Comparison of ENCODE assay signal across 10 cellular contexts in the genomic region with DNA sequence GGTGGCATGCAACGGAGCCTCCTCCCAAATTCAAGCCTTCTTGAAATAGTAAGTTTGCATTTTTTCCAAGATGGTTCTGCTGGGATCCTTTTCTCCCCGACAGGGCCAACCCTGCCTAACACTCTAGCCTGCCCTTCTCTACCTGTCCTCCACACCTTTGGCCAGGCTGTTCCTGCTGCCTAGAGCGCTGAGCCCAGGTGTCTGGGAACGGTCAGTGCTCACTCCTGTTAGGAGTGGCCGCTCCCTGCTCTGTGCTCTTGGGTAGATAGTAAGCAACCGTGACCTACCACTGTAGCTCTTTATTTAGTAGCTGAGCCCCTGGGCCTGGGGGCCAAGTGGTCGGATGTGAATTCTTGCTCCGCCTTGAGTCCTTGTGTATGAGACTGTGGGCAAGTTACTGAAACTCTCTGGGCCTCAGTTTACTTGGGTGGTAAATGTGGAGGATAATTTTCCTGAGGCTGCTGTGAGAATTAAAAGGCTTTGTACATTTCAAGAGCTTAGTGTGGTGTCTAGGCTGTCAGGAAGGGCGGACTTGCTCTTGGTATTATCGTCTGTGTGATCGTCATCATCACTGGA. TPM values are rescaled to one million over a fixed set of nuclear protein-coding genes. Genes with fewer than 3 reads are reported as not detected.
DNase-seq lines count a peak whose midpoint lies in the region; ATAC-seq and TF ChIP-seq lines count a peak whose summit lies in the region.
"Had no signal": no experiment of that assay in that cellular context is flagged by ENCODE, and none has a peak within 500 bp of the region (broad histone marks: within the 10 kb centered on the region; RNA-seq: fewer than 3 reads in every experiment).

No MANE protein-coding gene starts in this region.

- peaks cover 82% of the 10 kb centered on the region for H3K79me2 ChIP-seq in GM23338 (replicated peaks; ENCODE audit: insufficient read depth)

- no peak for ATAC-seq in GM23338
- no peak for ATAC-seq in stimulated activated memory B cell treated with anti-CD40 and anti-IgM and Interleukin-4, amounts not matched to agents 10 μg/mL and 1 μg/mL and 100 μg/mL, for 72 hours
- ATAC-seq in SK-N-SH treated with all-trans-retinoic acid at 6 μM for 48 hours: no peak

- H3K9me3 ChIP-seq in Peyer's patch: no peaks in the 10 kb centered on the region

- TF ChIP-seq CTCF in GM23338 (conservative IDR thresholded peaks at IDR 0.05; ENCODE audit: low read depth in 2 of 2) (no peak), Peyer's patch (IDR thresholded peaks at IDR 0.05) (no peak)

- no peaks in the 10 kb centered on the region for H3K36me3 ChIP-seq in GM23338 (ENCODE audit: insufficient read depth)
- no peaks in the 10 kb centered on the region for H3K36me3 ChIP-seq in Peyer's patch

- H2AFZ ChIP-seq in GM23338: no peak overlapping the region
- H2AFZ ChIP-seq: GM23248 had no signal

- H3K4me2 ChIP-seq in GM23338: peak overlapping the region; percentile 74; the same call in 1 of the 2 replicates

- TF ChIP-seq POLR2A in Peyer's patch (IDR thresholded peaks at IDR 0.05): no peak

- H3K27ac ChIP-seq in GM23338 (ENCODE audit: low read depth): peak overlapping the region; percentile 91
- H3K27ac ChIP-seq in Peyer's patch: peak overlapping the region; percentile 61 to 86 (median 78)
- H3K27ac ChIP-seq: GM23248 had no signal

- H3K4me1 ChIP-seq in GM23338 (ENCODE audit: insufficient read depth) (peaks cover 54% of the 10 kb centered on the region), Peyer's patch (peaks cover 10 to 67% (median 35%) of the 10 kb centered on the region in 4 donors)

- H3K4me3 ChIP-seq in GM23338 (no peak overlapping the region; the same call in 1 of the 2 replicates), Peyer's patch (peak overlapping the region in 1 of 4 donors; percentile 10)
- H3K4me3 ChIP-seq: GM23248 had no signal

- peaks cover 14% of the 10 kb centered on the region for H3K36me3 Mint-ChIP-seq in GM23338 (ENCODE audit: low read depth)
- no peaks in the 10 kb centered on the region for H3K36me3 Mint-ChIP-seq in immature natural killer cell
- H3K36me3 Mint-ChIP-seq in stimulated activated memory B cell treated with anti-CD40 and anti-IgM and Interleukin-4, amounts not matched to agents 10 μg/mL and 1 μg/mL and 100 μg/mL, for 72 hours: no peaks in the 10 kb centered on the region

- H3K9me3 Mint-ChIP-seq in GM23338 (peaks cover 6% of the 10 kb centered on the region), immature natural killer cell (no peaks in the 10 kb centered on the region)
- no peaks in the 10 kb centered on the region for H3K9me3 Mint-ChIP-seq in stimulated activated memory B cell treated with anti-CD40 and anti-IgM and Interleukin-4, amounts not matched to agents 10 μg/mL and 1 μg/mL and 100 μg/mL, for 72 hours

- DNase-seq in GM23338 (ENCODE audit: low spot score) (no peak), Peyer's patch (no peak), immature natural killer cell (no peak), NCI-H526 treated with DMSO at 0.1 percent for 48 hours (lab: John Stamatoyannopoulos, UW) (no peak), Ammon's horn (ENCODE audit: low spot score) (no peak)
- DNase-seq: nephron progenitor cell had no signal

- H3K27ac Mint-ChIP-seq in GM23338 (peak overlapping the region; percentile 40; the same call in 1 of the 2 replicates), immature natural killer cell (peak overlapping the region; percentile 96 to 99 (median 98))
- H3K27ac Mint-ChIP-seq in stimulated activated memory B cell treated with anti-CD40 and anti-IgM and Interleukin-4, amounts not matched to agents 10 μg/mL and 1 μg/mL and 100 μg/mL, for 72 hours: peak overlapping the region; percentile 78
- H3K27ac Mint-ChIP-seq: nephron progenitor cell had no signal

- no peaks in the 10 kb centered on the region for H3K27me3 ChIP-seq in GM23338 (ENCODE audit: insufficient read depth)
- no peaks in the 10 kb centered on the region for H3K27me3 ChIP-seq in Peyer's patch

- H3K4me1 Mint-ChIP-seq in GM23338 (peaks cover 66% of the 10 kb centered on the region), immature natural killer cell (peaks cover 98 to 99% of the 10 kb centered on the region in 2 donors)
- peaks cover 71% of the 10 kb centered on the region for H3K4me1 Mint-ChIP-seq in stimulated activated memory B cell treated with anti-CD40 and anti-IgM and Interleukin-4, amounts not matched to agents 10 μg/mL and 1 μg/mL and 100 μg/mL, for 72 hours

- H3K9me2 ChIP-seq in GM23338 (ENCODE audit: insufficient read depth): no peaks in the 10 kb centered on the region

- H3K27me3 Mint-ChIP-seq in GM23338 (ENCODE audit: insufficient read depth, low read depth, poor library complexity): peaks cover 20% of the 10 kb centered on the region
- peaks cover 39 to 48% (median 46%) of the 10 kb centered on the region in 3 donors for H3K27me3 Mint-ChIP-seq in immature natural killer cell (ENCODE audit: low read depth in 3 of 3)
- H3K27me3 Mint-ChIP-seq in stimulated activated memory B cell treated with anti-CD40 and anti-IgM and Interleukin-4, amounts not matched to agents 10 μg/mL and 1 μg/mL and 100 μg/mL, for 72 hours: no peaks in the 10 kb centered on the region

- peaks cover 36% of the 10 kb centered on the region for H3F3A ChIP-seq in GM23338 (replicated peaks; ENCODE audit: low read depth)

- H3K4me3 Mint-ChIP-seq in GM23338: peak overlapping the region; percentile 41; the same call in 2 of the 3 replicates
- peak overlapping the region; percentile 90 to 95 (median 94) for H3K4me3 Mint-ChIP-seq in immature natural killer cell
- H3K4me3 Mint-ChIP-seq in stimulated activated memory B cell treated with anti-CD40 and anti-IgM and Interleukin-4, amounts not matched to agents 10 μg/mL and 1 μg/mL and 100 μg/mL, for 72 hours: peak overlapping the region; percentile 38
- H3K4me3 Mint-ChIP-seq: activated naive CD4-positive, alpha-beta T cell treated with anti-CD3 and anti-CD28 coated beads for 36 hours; nephron progenitor cell had no signal

- H4K20me1 ChIP-seq in GM23338 (replicated peaks; ENCODE audit: insufficient read depth): no peaks in the 10 kb centered on the region

TF ChIP-seq in SK-N-SH treated with all-trans-retinoic acid at 6 μM for 48 hours, 23 proteins besides CTCF, POLR2A, EP300 and RAD21:
- TF ChIP-seq ZNF565 (CRISPR knock-in tag; conservative IDR thresholded peaks at IDR 0.05; ENCODE audit: low read depth) (no peak), ZNF8 (CRISPR knock-in tag; IDR thresholded peaks at IDR 0.05) (no peak), CSDC2 (CRISPR knock-in tag; IDR thresholded peaks at IDR 0.05) (no peak), ARNTL (CRISPR knock-in tag; IDR thresholded peaks at IDR 0.05; ENCODE audit: borderline replicate concordance, low read depth) (no peak), ZFP30 (CRISPR knock-in tag; IDR thresholded peaks at IDR 0.05) (no peak), PATZ1 (CRISPR knock-in tag; IDR thresholded peaks at IDR 0.05; ENCODE audit: borderline replicate concordance) (no peak), ZC3H10 (CRISPR knock-in tag; IDR thresholded peaks at IDR 0.05) (no peak), TCF4 (CRISPR knock-in tag; IDR thresholded peaks at IDR 0.05; ENCODE audit: borderline replicate concordance) (no peak), GLIS3 (CRISPR knock-in tag; IDR thresholded peaks at IDR 0.05) (no peak), ZNF70 (CRISPR knock-in tag; IDR thresholded peaks at IDR 0.05) (no peak), RARB (CRISPR knock-in tag; IDR thresholded peaks at IDR 0.05) (no peak)
- TF ChIP-seq, protein P1, sequence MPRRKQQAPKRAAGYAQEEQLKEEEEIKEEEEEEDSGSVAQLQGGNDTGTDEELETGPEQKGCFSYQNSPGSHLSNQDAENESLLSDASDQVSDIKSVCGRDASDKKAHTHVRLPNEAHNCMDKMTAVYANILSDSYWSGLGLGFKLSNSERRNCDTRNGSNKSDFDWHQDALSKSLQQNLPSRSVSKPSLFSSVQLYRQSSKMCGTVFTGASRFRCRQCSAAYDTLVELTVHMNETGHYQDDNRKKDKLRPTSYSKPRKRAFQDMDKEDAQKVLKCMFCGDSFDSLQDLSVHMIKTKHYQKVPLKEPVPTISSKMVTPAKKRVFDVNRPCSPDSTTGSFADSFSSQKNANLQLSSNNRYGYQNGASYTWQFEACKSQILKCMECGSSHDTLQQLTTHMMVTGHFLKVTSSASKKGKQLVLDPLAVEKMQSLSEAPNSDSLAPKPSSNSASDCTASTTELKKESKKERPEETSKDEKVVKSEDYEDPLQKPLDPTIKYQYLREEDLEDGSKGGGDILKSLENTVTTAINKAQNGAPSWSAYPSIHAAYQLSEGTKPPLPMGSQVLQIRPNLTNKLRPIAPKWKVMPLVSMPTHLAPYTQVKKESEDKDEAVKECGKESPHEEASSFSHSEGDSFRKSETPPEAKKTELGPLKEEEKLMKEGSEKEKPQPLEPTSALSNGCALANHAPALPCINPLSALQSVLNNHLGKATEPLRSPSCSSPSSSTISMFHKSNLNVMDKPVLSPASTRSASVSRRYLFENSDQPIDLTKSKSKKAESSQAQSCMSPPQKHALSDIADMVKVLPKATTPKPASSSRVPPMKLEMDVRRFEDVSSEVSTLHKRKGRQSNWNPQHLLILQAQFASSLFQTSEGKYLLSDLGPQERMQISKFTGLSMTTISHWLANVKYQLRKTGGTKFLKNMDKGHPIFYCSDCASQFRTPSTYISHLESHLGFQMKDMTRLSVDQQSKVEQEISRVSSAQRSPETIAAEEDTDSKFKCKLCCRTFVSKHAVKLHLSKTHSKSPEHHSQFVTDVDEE (CRISPR knock-in tag; IDR thresholded peaks at IDR 0.05): no peak

RNA-seq across cellular contexts. Expression of gene GSE1, which starts 44.0 kb away (rescaled TPM):
- total RNA-seq in GM23338 (2014; rRNA removed; shearing (Covaris generic)): 118 and 135 TPM in 2 replicates
- 32.4 and 34.0 TPM in 2 replicates for polyA plus RNA-seq in GM23338 (2016; fragmentation: Nextera tagmentation; extraction: Ambion mirVana)
- total RNA-seq in Peyer's patch: 100 to 1,000 TPM in 3 of 4 donors, 10 to 100 TPM in 1; 79.7 to 196 (median 143) TPM
- polyA plus RNA-seq in immature natural killer cell: 1 to 10 TPM in 2 of 3 donors, under 1 TPM in 1; 0.15 to 9.4 (median 2.9) TPM

Comparison
In these comparisons a context has a peak if more than half of its experiments do, and no peak if none do; other contexts are left out.
1. H3K27ac Mint-ChIP-seq: peak in every context shown above with its lines; median percentile 98 in immature natural killer cell; 78 in stimulated activated memory B cell treated with anti-CD40 and anti-IgM and Interleukin-4, amounts not matched to agents 10 μg/mL and 1 μg/mL and 100 μg/mL, for 72 hours; 40 in GM23338.
2. H3K4me3 Mint-ChIP-seq: peak in every context shown above with its lines; median percentile 94 in immature natural killer cell; 41 in GM23338; 38 in stimulated activated memory B cell treated with anti-CD40 and anti-IgM and Interleukin-4, amounts not matched to agents 10 μg/mL and 1 μg/mL and 100 μg/mL, for 72 hours.